Comparison of ENCODE assay signal across 8 cellular contexts in genomic region chr11:13384837-13385417, GRCh38.
DNase-seq lines count a peak whose midpoint lies in the region; ATAC-seq, FAIRE-seq and TF ChIP-seq lines count a peak whose summit lies in the region.

No MANE protein-coding gene starts in this region.

- no peak overlapping the region for H3K9ac ChIP-seq in HepG2 (ENCODE audit: insufficient read depth, low read depth, low read length)

- in situ Hi-C loops in HepG2 (cut with HindIII; ENCODE audit: extremely low pct_ligation_motif_present, low pct_unique_long_range_greater_than_20kb): no loop called here

- H4K20me1 ChIP-seq in PC-9 (ENCODE audit: insufficient read depth): no peaks in the 10 kb centered on the region
- H4K20me1 ChIP-seq in HepG2 (ENCODE audit: insufficient read depth, low read length): no peaks in the 10 kb centered on the region

- TF ChIP-seq EP300 in HepG2 (IDR thresholded peaks at IDR 0.05; ENCODE audit: low read depth in 2 of 2, low read length in 2 of 2) (no peak), HepG2 (CRISPR knock-in tag; IDR thresholded peaks at IDR 0.05; ENCODE audit: borderline replicate concordance) (no peak), upper lobe of left lung (IDR thresholded peaks at IDR 0.05) (no peak)

- H3K4me3 Mint-ChIP-seq in activated T-cell treated with anti-CD3 and anti-CD28 coated beads, Interleukin-2, amount 50 U/mL, for 24 hours: no peak overlapping the region

- FAIRE-seq in HepG2 (lab: Jason Lieb, UNC): peak; percentile 63

- no peak for TF ChIP-seq RAD21 in HepG2 (CRISPR knock-in tag; IDR thresholded peaks at IDR 0.05)

- TF ChIP-seq CTCF in PC-9 (conservative IDR thresholded peaks at IDR 0.05) (peak; percentile 68), breast epithelium (IDR thresholded peaks at IDR 0.05) (peak; percentile 17 to 26 (median 22)), HepG2 (CRISPR knock-in tag; IDR thresholded peaks at IDR 0.05) (peak; percentile 59), upper lobe of left lung (IDR thresholded peaks at IDR 0.05) (peak in 5 of 6 experiments; percentile 17 to 47 (median 26))

- H3K9me2 ChIP-seq in PC-9 (ENCODE audit: insufficient read depth): no peaks in the 10 kb centered on the region

- H3F3A ChIP-seq in PC-9 (ENCODE audit: insufficient read depth, low read depth): no peaks in the 10 kb centered on the region

- H3K4me2 ChIP-seq in PC-9 (no peak overlapping the region), HepG2 (ENCODE audit: low read depth, low read length) (no peak overlapping the region)

- no peak overlapping the region for H3K4me3 ChIP-seq in PC-9
- H3K4me3 ChIP-seq in breast epithelium: no peak overlapping the region
- H3K4me3 ChIP-seq in HepG2 (replicated peaks in 1 of 3; ENCODE audit: insufficient read depth in 1 of 3, low read depth in 2 of 3, low read length in 3 of 3): no peak overlapping the region
- no peak overlapping the region for H3K4me3 ChIP-seq in upper lobe of left lung

- H3K9me3 ChIP-seq in PC-9 (ENCODE audit: insufficient read depth, low read depth): no peaks in the 10 kb centered on the region
- H3K9me3 ChIP-seq in breast epithelium: no peaks in the 10 kb centered on the region
- no peaks in the 10 kb centered on the region for H3K9me3 ChIP-seq in HepG2 (ENCODE audit: low read length)
- no peaks in the 10 kb centered on the region for H3K9me3 ChIP-seq in upper lobe of left lung

- peaks cover 89% of the 10 kb centered on the region for H3K36me3 Mint-ChIP-seq in activated T-cell treated with anti-CD3 and anti-CD28 coated beads, Interleukin-2, amount 50 U/mL, for 24 hours (ENCODE audit: low read depth)

- H3K79me2 ChIP-seq in PC-9 (ENCODE audit: low read depth) (no peaks in the 10 kb centered on the region), HepG2 (ENCODE audit: insufficient read depth, low read length) (no peaks in the 10 kb centered on the region)

- TF ChIP-seq POLR2A in breast epithelium (IDR thresholded peaks at IDR 0.05) (no peak), HepG2 (IDR thresholded peaks at IDR 0.05; ENCODE audit: insufficient read depth in 1 of 2, low read depth in 2 of 2, low read length in 2 of 2) (no peak), upper lobe of left lung (IDR thresholded peaks at IDR 0.05) (no peak)

- H3K27ac ChIP-seq in PC-9 (no peak overlapping the region), breast epithelium (no peak overlapping the region), HepG2 (ENCODE audit: extremely low read length, insufficient read depth, low read length) (no peak overlapping the region), upper lobe of left lung (no peak overlapping the region)

- H3K36me3 ChIP-seq in PC-9 (ENCODE audit: low read depth) (no peaks in the 10 kb centered on the region), breast epithelium (no peaks in the 10 kb centered on the region), HepG2 (replicated peaks in 1 of 2; ENCODE audit: control insufficient read depth in 1 of 2, insufficient read depth in 2 of 2, low read length in 2 of 2) (peaks cover 3 to 4% of the 10 kb centered on the region in 2 experiments; a peak in 3 of 5 replicates), upper lobe of left lung (peaks cover 7 to 89% (median 50%) of the 10 kb centered on the region in 4 donors)

- POLR2A ChIA-PET in PC-9 (lab: Charles Lee; ENCODE audit: unreplicated experiment): no interaction called here
- POLR2A ChIA-PET in HepG2 (lab: Yijun Ruan, JAX): no interaction called here

- no peaks in the 10 kb centered on the region for H3K27me3 Mint-ChIP-seq in activated T-cell treated with anti-CD3 and anti-CD28 coated beads, Interleukin-2, amount 50 U/mL, for 24 hours

- ATAC-seq in HG03432 (IDR thresholded peaks at IDR 0.05; ENCODE audit: unreplicated experiment) (peak; percentile 60), HepG2 (peak; percentile 62), upper lobe of left lung (ENCODE audit: low FRiP score in 2 of 2) (no peak)

- no peaks in the 10 kb centered on the region for H3K4me1 ChIP-seq in PC-9 (replicated peaks; ENCODE audit: insufficient read depth)
- no peaks in the 10 kb centered on the region for H3K4me1 ChIP-seq in breast epithelium
- H3K4me1 ChIP-seq in HepG2 (ENCODE audit: insufficient read depth, low read length): peaks cover 7% of the 10 kb centered on the region; the same call in 1 of the 2 replicates
- H3K4me1 ChIP-seq in upper lobe of left lung: no peaks in the 10 kb centered on the region

- CTCF ChIA-PET in PC-9 (lab: Charles Lee): interaction anchor here (0.6 to 1.3 kb wide), 2 partner anchors 174 to 355 kb away, joined by 3 to 6 read pairs; no protein-coding TSS in a partner anchor
- CTCF ChIA-PET in HepG2 (lab: Yijun Ruan, JAX; ENCODE audit: low intra/inter-chr PET ratio, low total read pairs): interaction anchor here (1.5 kb wide), 1 partner anchor 174 kb away, joined by 5 read pairs; no protein-coding TSS in a partner anchor

- intact Hi-C loops in PC-9 (cut with micrococcal nuclease; ENCODE audit: unreplicated experiment): loop anchor here (1.0 kb wide), 2 partner anchors 175 to 202 kb away; no protein-coding TSS in a partner anchor
- intact Hi-C loops in breast epithelium (cut with DNase I; ENCODE audit: low total_unique reads): no loop called here
- intact Hi-C loops in HepG2 (cut with micrococcal nuclease; ENCODE audit: unreplicated experiment): loop anchor here (5.0 kb wide), 1 partner anchor 173 kb away; no protein-coding TSS in a partner anchor

- no peak overlapping the region for H2AFZ ChIP-seq in PC-9
- H2AFZ ChIP-seq in HepG2 (ENCODE audit: low read length): no peak overlapping the region

- H3K27ac Mint-ChIP-seq in activated T-cell treated with anti-CD3 and anti-CD28 coated beads, Interleukin-2, amount 50 U/mL, for 24 hours: peak overlapping the region; percentile 53

- BruUV-seq in PC-9 (replicated peaks; lab: Mats Ljungman, UMichigan) (no TSS peak), HepG2 (replicated peaks; lab: Mats Ljungman, UMichigan) (no TSS peak)

- H3K27me3 ChIP-seq in PC-9 (ENCODE audit: insufficient read depth, low read depth) (no peaks in the 10 kb centered on the region), breast epithelium (no peaks in the 10 kb centered on the region), HepG2 (ENCODE audit: control insufficient read depth in 1 of 2, insufficient read depth in 2 of 2, low read length in 2 of 2) (no peaks in the 10 kb centered on the region), upper lobe of left lung (no peaks in the 10 kb centered on the region)

- 35% methylated on average over 3 of the region's 3 CpGs for WGBS in HepG2 (ENCODE audit: low lambda C conversion rate)
- WGBS in upper lobe of left lung, 2 donors: 10 to 34% methylated on average over 3 of the region's 3 CpGs

- DNase-seq in activated T-cell treated with anti-CD3 and anti-CD28 coated beads, Interleukin-2, amount 50 U/mL, for 24 hours: no peak
- no peak for DNase-seq in activated T-cell treated with anti-CD3 and anti-CD28 coated beads, Interleukin-2, amount 50 U/mL, for 1 hour
- DNase-seq in PC-9 (peak in 1 of 2 experiments; percentile 6), breast epithelium (ENCODE audit: low spot score in 2 of 2) (no peak), HepG2 (ENCODE audit: low spot score) (peak; percentile 25), upper lobe of left lung (no peak), ecto neural progenitor cell (ENCODE audit: low spot score) (no peak)

- no peaks in the 10 kb centered on the region for H3K9me3 Mint-ChIP-seq in activated T-cell treated with anti-CD3 and anti-CD28 coated beads, Interleukin-2, amount 50 U/mL, for 24 hours

- H3K4me1 Mint-ChIP-seq in activated T-cell treated with anti-CD3 and anti-CD28 coated beads, Interleukin-2, amount 50 U/mL, for 24 hours (ENCODE audit: low read depth): peaks cover 4% of the 10 kb centered on the region

TF ChIP-seq in HepG2, 621 proteins besides CTCF, POLR2A, EP300 and RAD21 (continues in another document):
- TF ChIP-seq ZNF570 (CRISPR knock-in tag; IDR thresholded peaks at IDR 0.05; ENCODE audit: borderline replicate concordance) (no peak), ZNF362 (CRISPR knock-in tag; IDR thresholded peaks at IDR 0.05; ENCODE audit: borderline replicate concordance) (no peak), ZNF564 (CRISPR knock-in tag; IDR thresholded peaks at IDR 0.05) (no peak), STAG1 (CRISPR knock-in tag; IDR thresholded peaks at IDR 0.05) (peak; percentile 39), ONECUT2 (CRISPR knock-in tag; IDR thresholded peaks at IDR 0.05) (no peak), PAF1 (CRISPR knock-in tag; IDR thresholded peaks at IDR 0.05) (no peak), SMC3 (IDR thresholded peaks at IDR 0.05; ENCODE audit: low read length) (peak; percentile 33; the same call in 1 of the 2 replicates)
- TF ChIP-seq, protein P1, sequence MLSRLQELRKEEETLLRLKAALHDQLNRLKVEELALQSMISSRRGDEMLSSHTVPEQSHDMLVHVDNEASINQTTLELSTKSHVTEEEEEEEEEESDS (CRISPR knock-in tag; IDR thresholded peaks at IDR 0.05; ENCODE audit: borderline replicate concordance): no peak
- TF ChIP-seq, protein P2, sequence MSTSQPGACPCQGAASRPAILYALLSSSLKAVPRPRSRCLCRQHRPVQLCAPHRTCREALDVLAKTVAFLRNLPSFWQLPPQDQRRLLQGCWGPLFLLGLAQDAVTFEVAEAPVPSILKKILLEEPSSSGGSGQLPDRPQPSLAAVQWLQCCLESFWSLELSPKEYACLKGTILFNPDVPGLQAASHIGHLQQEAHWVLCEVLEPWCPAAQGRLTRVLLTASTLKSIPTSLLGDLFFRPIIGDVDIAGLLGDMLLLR (CRISPR knock-in tag; IDR thresholded peaks at IDR 0.05): no peak
- TF ChIP-seq, protein P3, sequence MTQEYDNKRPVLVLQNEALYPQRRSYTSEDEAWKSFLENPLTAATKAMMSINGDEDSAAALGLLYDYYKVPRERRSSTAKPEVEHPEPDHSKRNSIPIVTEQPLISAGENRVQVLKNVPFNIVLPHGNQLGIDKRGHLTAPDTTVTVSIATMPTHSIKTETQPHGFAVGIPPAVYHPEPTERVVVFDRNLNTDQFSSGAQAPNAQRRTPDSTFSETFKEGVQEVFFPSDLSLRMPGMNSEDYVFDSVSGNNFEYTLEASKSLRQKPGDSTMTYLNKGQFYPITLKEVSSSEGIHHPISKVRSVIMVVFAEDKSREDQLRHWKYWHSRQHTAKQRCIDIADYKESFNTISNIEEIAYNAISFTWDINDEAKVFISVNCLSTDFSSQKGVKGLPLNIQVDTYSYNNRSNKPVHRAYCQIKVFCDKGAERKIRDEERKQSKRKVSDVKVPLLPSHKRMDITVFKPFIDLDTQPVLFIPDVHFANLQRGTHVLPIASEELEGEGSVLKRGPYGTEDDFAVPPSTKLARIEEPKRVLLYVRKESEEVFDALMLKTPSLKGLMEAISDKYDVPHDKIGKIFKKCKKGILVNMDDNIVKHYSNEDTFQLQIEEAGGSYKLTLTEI (CRISPR knock-in tag; conservative IDR thresholded peaks at IDR 0.05): no peak

Comparison
In these comparisons a context has a peak if more than half of its experiments do, and no peak if none do; other contexts are left out.
1. ATAC-seq: peak in HG03432 (single experiment) and HepG2 (single experiment); none in upper lobe of left lung (0 of 2).
2. Peak in every context shown above with its lines, with median percentiles within 50 percentile points of each other: CTCF ChIP-seq.